9 cellular contexts compared by ENCODE assay signal in genomic region chr6:33431880-33432541, GRCh38. TPM values are rescaled to one million over a fixed set of nuclear protein-coding genes. Genes with fewer than 3 reads are reported as not detected.
DNase-seq lines count a peak whose midpoint lies in the region; ATAC-seq and TF ChIP-seq lines count a peak whose summit lies in the region.
"Had no signal": no experiment of that assay in that cellular context is flagged by ENCODE, and none has a peak within 500 bp of the region (broad histone marks: within the 10 kb centered on the region; RNA-seq: fewer than 3 reads in every experiment).

No MANE protein-coding gene starts in this region.

- peaks cover 60% of the 10 kb centered on the region for H3K4me1 Mint-ChIP-seq in stimulated activated naive CD8-positive, alpha-beta T cell treated with anti-CD3 and anti-CD28 coated beads, Interleukin-15, Interleukin-2, amounts not matched to agents 100 ng/mL and 50 ng/mL, for 24 hours (ENCODE audit: low read depth)
- peaks cover 70% of the 10 kb centered on the region for H3K4me1 Mint-ChIP-seq in activated B cell treated with CpG ODN at 0.5 μM for 24 hours

- CTCF ChIA-PET in activated B cell treated with CpG ODN at 0.5 μM for 24 hours (lab: Charles Lee) = interaction anchor here (0.8 to 2.6 kb wide), 3 partner anchors 13 to 41 kb away, joined by 3 to 9 read pairs (median 5); partner anchors contain the start of genes CUTA, SYNGAP1 and ZBTB9

- POLR2A ChIA-PET in activated B cell treated with CpG ODN at 0.5 μM for 24 hours (lab: Charles Lee) = interaction anchor here (0.5 to 3.3 kb wide), 15 partner anchors 9 to 279 kb away, joined by 3 to 28 read pairs (median 5); partner anchors contain the start of genes CUTA, RPS18, SYNGAP1 and UQCC2

- no peak for ATAC-seq in stimulated activated naive CD8-positive, alpha-beta T cell treated with anti-CD3 and anti-CD28 coated beads, Interleukin-15, Interleukin-2, amounts not matched to agents 100 U/mL and 50 U/mL, for 24 hours
- peak; percentile 47 for ATAC-seq in activated B cell treated with CpG ODN at 0.5 μM for 24 hours (ENCODE audit: low read depth)
- no peak for ATAC-seq in HG02759 (IDR thresholded peaks at IDR 0.05; ENCODE audit: unreplicated experiment)
- ATAC-seq in GM21526 (IDR thresholded peaks at IDR 0.05; ENCODE audit: low FRiP score, unreplicated experiment) = no peak
- ATAC-seq: activated CD4-positive, CD25-positive, alpha-beta regulatory T cell treated with anti-CD3 and anti-CD28 coated beads, Interleukin-2, amount 50 U/mL, for 24 hours had no signal

- H3K4me3 Mint-ChIP-seq in stimulated activated naive CD8-positive, alpha-beta T cell treated with anti-CD3 and anti-CD28 coated beads, Interleukin-15, Interleukin-2, amounts not matched to agents 100 ng/mL and 50 ng/mL, for 24 hours = peak overlapping the region; percentile 94
- peak overlapping the region; percentile 67 for H3K4me3 Mint-ChIP-seq in activated B cell treated with CpG ODN at 0.5 μM for 24 hours

- TF ChIP-seq CTCF in activated B cell treated with CpG ODN at 0.5 μM for 24 hours (IDR thresholded peaks at IDR 0.05) = no peak

- peaks cover 31% of the 10 kb centered on the region for H3K36me3 Mint-ChIP-seq in stimulated activated naive CD8-positive, alpha-beta T cell treated with anti-CD3 and anti-CD28 coated beads, Interleukin-15, Interleukin-2, amounts not matched to agents 100 ng/mL and 50 ng/mL, for 24 hours (ENCODE audit: low read depth)
- H3K36me3 Mint-ChIP-seq in activated B cell treated with CpG ODN at 0.5 μM for 24 hours (ENCODE audit: low read depth) = peaks cover 19% of the 10 kb centered on the region

- intact Hi-C loops in activated B cell treated with CpG ODN at 0.5 μM for 24 hours (cut with micrococcal nuclease) = loop anchor here (1.0 to 5.0 kb wide), 3 partner anchors 22 to 355 kb away; partner anchors contain the start of genes LEMD2, RING1 and ZBTB9

- DNase-seq in stimulated activated naive CD8-positive, alpha-beta T cell treated with anti-CD3 and anti-CD28 coated beads, Interleukin-15, Interleukin-2, amounts not matched to agents 100 U/mL and 50 U/mL, for 24 hours = no peak
- DNase-seq in activated B cell treated with CpG ODN at 0.5 μM for 24 hours = peak; percentile 47
- peak; percentile 27 for DNase-seq in left kidney (ENCODE audit: low read depth, low spot score)
- no peak for DNase-seq in NK-92 treated with Interleukin-12 subunit alpha and Interleukin-12 subunit beta, amount 100 ng/mL, for 24 hours (lab: John Stamatoyannopoulos, UW)
- no peak for DNase-seq in retina

- H3K27me3 Mint-ChIP-seq in stimulated activated naive CD8-positive, alpha-beta T cell treated with anti-CD3 and anti-CD28 coated beads, Interleukin-15, Interleukin-2, amounts not matched to agents 100 ng/mL and 50 ng/mL, for 24 hours = no peaks in the 10 kb centered on the region
- H3K27me3 Mint-ChIP-seq in activated B cell treated with CpG ODN at 0.5 μM for 24 hours = no peaks in the 10 kb centered on the region

- H3K9me3 Mint-ChIP-seq in stimulated activated naive CD8-positive, alpha-beta T cell treated with anti-CD3 and anti-CD28 coated beads, Interleukin-15, Interleukin-2, amounts not matched to agents 100 ng/mL and 50 ng/mL, for 24 hours = no peaks in the 10 kb centered on the region
- H3K9me3 Mint-ChIP-seq in activated B cell treated with CpG ODN at 0.5 μM for 24 hours = no peaks in the 10 kb centered on the region

- H3K27ac Mint-ChIP-seq in stimulated activated naive CD8-positive, alpha-beta T cell treated with anti-CD3 and anti-CD28 coated beads, Interleukin-15, Interleukin-2, amounts not matched to agents 100 ng/mL and 50 ng/mL, for 24 hours = peak overlapping the region; percentile 80
- peak overlapping the region; percentile 60 for H3K27ac Mint-ChIP-seq in activated B cell treated with CpG ODN at 0.5 μM for 24 hours

RNA-seq across cellular contexts. Expression of gene SYNGAP1, which starts 12.1 kb away (rescaled TPM):
- total RNA-seq in activated B cell treated with CpG ODN at 0.5 μM for 24 hours = 19.5 and 25.4 TPM in 2 replicates

RNA-seq across cellular contexts. Expression of gene CUTA, which starts 14.1 kb away (rescaled TPM):
- 111 and 120 TPM in 2 replicates for total RNA-seq in activated B cell treated with CpG ODN at 0.5 μM for 24 hours

RNA-seq across cellular contexts. Expression of gene PHF1, which starts 21.2 kb away (rescaled TPM):
- total RNA-seq in activated B cell treated with CpG ODN at 0.5 μM for 24 hours = 76.0 and 83.4 TPM in 2 replicates

RNA-seq across cellular contexts. Expression of gene ZBTB9, which starts 22.4 kb away (rescaled TPM):
- 10.7 and 12.5 TPM in 2 replicates for total RNA-seq in activated B cell treated with CpG ODN at 0.5 μM for 24 hours

RNA-seq across cellular contexts. Expression of gene KIFC1, which starts 40.4 kb away (rescaled TPM):
- total RNA-seq in activated B cell treated with CpG ODN at 0.5 μM for 24 hours = 1.9 and 2.2 TPM in 2 replicates

Comparison
In these comparisons a context has a peak if more than half of its experiments do, and no peak if none do; other contexts are left out.
1. DNase-seq: peak in activated B cell treated with CpG ODN at 0.5 μM for 24 hours (single experiment) and left kidney (single experiment); none in stimulated activated naive CD8-positive, alpha-beta T cell treated with anti-CD3 and anti-CD28 coated beads, Interleukin-15, Interleukin-2, amounts not matched to agents 100 U/mL and 50 U/mL, for 24 hours (single experiment), NK-92 treated with Interleukin-12 subunit alpha and Interleukin-12 subunit beta, amount 100 ng/mL, for 24 hours (single experiment) and retina (single experiment).